ENCODE assay signal across 8 cellular contexts in the genomic region with DNA sequence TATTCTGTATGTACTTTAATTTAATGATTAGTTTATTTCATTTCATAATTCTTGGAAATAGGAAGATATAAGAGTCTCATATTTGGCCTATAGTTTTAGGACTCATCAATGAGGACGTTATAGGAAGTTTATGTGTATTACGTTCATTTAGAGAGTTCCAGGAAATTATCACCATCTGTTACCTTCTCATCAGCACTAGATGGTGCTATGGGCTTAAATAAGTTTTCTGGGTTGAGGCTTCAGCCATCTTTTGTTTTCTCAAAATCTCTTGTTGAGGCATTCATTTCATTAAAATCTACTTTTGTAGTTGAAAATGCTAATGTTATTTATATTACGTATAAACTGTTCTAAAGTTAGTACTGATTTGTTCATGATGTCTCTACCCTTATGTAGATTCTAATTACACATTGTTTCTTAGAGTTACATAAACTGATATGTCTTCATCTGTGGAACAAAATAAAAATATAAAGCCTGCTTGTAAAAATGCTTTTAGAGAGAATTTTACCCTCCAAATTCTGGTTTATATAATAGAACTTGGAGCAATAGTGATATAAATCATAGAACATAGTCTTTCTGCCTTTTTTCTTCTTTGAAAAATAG.
DNase-seq lines count a peak whose midpoint lies in the region; ATAC-seq, FAIRE-seq and TF ChIP-seq lines count a peak whose summit lies in the region.

No MANE protein-coding gene starts in this region.

- 0 to 1% methylated on average over 3 of the region's 3 CpGs for WGBS in tibial nerve, 2 donors

- H3K4me1 ChIP-seq in tibial nerve, result peaks cover 0 to 4% (median 0%) of the 10 kb centered on the region in 4 donors

- no peaks in the 10 kb centered on the region for H3K9me3 ChIP-seq in tibial nerve

- no peak overlapping the region for H3K4me3 ChIP-seq in kidney epithelial cell (ENCODE audit: low read depth, low read length)
- H3K4me3 ChIP-seq in tibial nerve, result no peak overlapping the region
- no peak overlapping the region for H3K4me3 ChIP-seq in coronary artery

- ATAC-seq in GM21381 (IDR thresholded peaks at IDR 0.05; ENCODE audit: unreplicated experiment), result peak; percentile 89
- peak; percentile 91 for ATAC-seq in HG03521 (IDR thresholded peaks at IDR 0.05; ENCODE audit: unreplicated experiment)

- TF ChIP-seq CTCF in kidney epithelial cell (IDR thresholded peaks at IDR 0.05; ENCODE audit: insufficient read depth, low read length, poor library complexity, severe bottlenecking) (peak; percentile 55), tibial nerve (IDR thresholded peaks at IDR 0.05) (peak; percentile 38 to 67 (median 46)), coronary artery (IDR thresholded peaks at IDR 0.05) (no peak)

- TF ChIP-seq POLR2A in tibial nerve (IDR thresholded peaks at IDR 0.05), result no peak

- TF ChIP-seq EP300 in tibial nerve (IDR thresholded peaks at IDR 0.05), result no peak

- DNase-seq in NCI-H510A (lab: John Stamatoyannopoulos, UW) (peak; percentile 10), astrocyte of the hippocampus (ENCODE audit: low read depth, low spot score) (peak; percentile 68), kidney epithelial cell (ENCODE audit: low read depth) (peak; percentile 12), tibial nerve (ENCODE audit: low spot score in 2 of 2) (no peak), coronary artery (ENCODE audit: low spot score) (no peak)

- H3K27me3 ChIP-seq in kidney epithelial cell (ENCODE audit: control insufficient read depth, insufficient read depth, low read length) (no peaks in the 10 kb centered on the region), tibial nerve (no peaks in the 10 kb centered on the region)

- H3K36me3 ChIP-seq in kidney epithelial cell (ENCODE audit: control insufficient read depth, insufficient read depth, low read length), result no peaks in the 10 kb centered on the region
- no peaks in the 10 kb centered on the region for H3K36me3 ChIP-seq in tibial nerve

- peak; percentile 95 for FAIRE-seq in G401.6 (lab: Jason Lieb, UNC)

- H3K27ac ChIP-seq in tibial nerve (no peak overlapping the region), coronary artery (no peak overlapping the region)

Comparison
In these comparisons a context has a peak if more than half of its experiments do, and no peak if none do; other contexts are left out.
1. DNase-seq: peak in NCI-H510A (single experiment), astrocyte of the hippocampus (single experiment) and kidney epithelial cell (single experiment); none in tibial nerve (0 of 2) and coronary artery (single experiment).